In genomic region chrX:21725498-21725897, GRCh38 we compare ENCODE assay signal across 1 cellular context.
TF ChIP-seq lines count a peak whose summit lies in the region.

No MANE protein-coding gene starts in this region.

TF ChIP-seq in GM12878, 131 proteins besides CTCF, POLR2A, EP300 and RAD21 (continued from another document):
- TF ChIP-seq ZNF687 (IDR thresholded peaks at IDR 0.05) (no peak), ZNF274 (IDR thresholded peaks at IDR 0.05; ENCODE audit: insufficient read depth, insufficient read length) (no peak), CEBPZ (IDR thresholded peaks at IDR 0.05; ENCODE audit: low read depth, low read length) (no peak), RUNX3 (IDR thresholded peaks at IDR 0.05; ENCODE audit: low read length) (no peak), MTA2 (IDR thresholded peaks at IDR 0.05; ENCODE audit: low read depth) (no peak), CBX3 (IDR thresholded peaks at IDR 0.05; ENCODE audit: borderline replicate concordance, low read depth) (no peak), MLLT1 (IDR thresholded peaks at IDR 0.05) (no peak), MYC (IDR thresholded peaks at IDR 0.05; ENCODE audit: insufficient read depth, insufficient read length, insufficient replicate concordance, low read length, severe bottlenecking) (no peak)
